In the genomic region with DNA sequence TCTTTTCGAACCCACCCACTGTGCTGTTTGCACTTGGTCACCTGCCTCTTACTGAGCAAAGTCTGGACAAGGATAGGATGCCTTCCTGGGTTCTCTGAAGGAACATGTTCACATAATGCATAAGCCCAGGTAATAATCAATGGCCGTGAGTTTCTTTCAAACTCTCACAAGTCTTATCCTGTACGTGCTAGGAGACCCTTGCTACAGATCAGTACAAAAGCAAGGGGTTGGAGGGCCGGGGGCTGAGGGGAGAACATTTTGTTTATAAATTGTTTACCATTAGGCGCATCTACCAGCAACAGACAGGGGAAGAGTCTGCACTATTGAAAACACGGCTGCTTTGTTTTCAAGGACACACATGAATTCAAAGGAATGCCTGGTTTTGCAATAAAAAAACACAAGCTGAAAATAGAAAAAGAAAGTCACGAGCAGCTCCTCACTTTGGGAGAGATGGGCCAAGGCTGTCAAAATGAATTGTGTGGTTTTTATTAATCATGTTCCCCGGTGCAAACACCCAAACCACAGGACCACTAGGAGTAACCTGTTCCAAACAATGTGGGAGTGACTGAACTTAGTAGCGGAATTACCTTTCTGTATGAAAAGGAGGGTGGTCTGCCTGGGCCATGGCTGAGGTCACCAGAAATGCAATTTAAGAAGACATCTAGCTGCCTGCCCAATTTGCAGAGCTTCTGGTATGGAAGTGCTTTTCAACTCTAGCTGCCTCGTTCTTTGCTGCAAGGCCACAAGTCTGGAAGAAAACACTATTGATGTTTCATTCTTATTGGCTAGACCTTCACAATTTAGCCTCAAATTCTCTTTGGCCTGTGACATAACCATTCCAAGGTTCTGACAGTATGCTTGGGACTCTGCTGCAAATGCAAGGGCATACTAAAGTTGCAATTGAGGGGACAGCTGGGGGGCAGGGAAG, we compare ENCODE assay signal across 16 cellular contexts.
DNase-seq lines count a peak whose midpoint lies in the region; ATAC-seq, FAIRE-seq and TF ChIP-seq lines count a peak whose summit lies in the region.
"Had no signal": no experiment of that assay in that cellular context is flagged by ENCODE, and none has a peak within 500 bp of the region (broad histone marks: within the 10 kb centered on the region; RNA-seq: fewer than 3 reads in every experiment).

No MANE protein-coding gene starts in this region.

- no peak for FAIRE-seq in urothelium cell line (lab: Jason Lieb, UNC)
- FAIRE-seq: GM18507 had no signal

- dilution Hi-C loops in IMR-90 (cut with HindIII; ENCODE audit: low sequenced_read_pairs, unreplicated experiment) (no loop called here), mammary epithelial cell (cut with HindIII; ENCODE audit: low sequenced_read_pairs) (no loop called here)

- WGBS in IMR-90 (ENCODE audit: extremely low coverage in 2 of 2, insufficient read length in 1 of 2), 2 experiments, result 25% methylated on average over 2 of the region's 10 CpGs; no CpG with 5 or more reads in 1 of the 2 experiments
- 57% methylated on average over 10 of the region's 10 CpGs for WGBS in mammary epithelial cell (ENCODE audit: low coverage, missing lambda C conversion rate)

- peak overlapping the region; percentile 40; the same call in 1 of the 2 replicates for H3K27ac ChIP-seq in IMR-90 (ENCODE audit: insufficient read depth, low read length)
- H3K27ac ChIP-seq in mammary epithelial cell (ENCODE audit: insufficient read depth, low read depth, low read length), result no peak overlapping the region
- H3K27ac ChIP-seq: cardiac muscle cell, WERI-Rb-1 had no signal

- H3K23ac ChIP-seq in IMR-90 (ENCODE audit: low read depth, low read length), result peak overlapping the region; percentile 11; the same call in 1 of the 2 replicates

- H3K18ac ChIP-seq in IMR-90 (ENCODE audit: low read depth, low read length), result peak overlapping the region; percentile 63

- no TSS peak for BruUV-seq in IMR-90 (replicated peaks; lab: Mats Ljungman, UMichigan)
- no TSS peak for BruUV-seq in mammary epithelial cell (replicated peaks; lab: Mats Ljungman, UMichigan)

- no peak overlapping the region for H3K56ac ChIP-seq in IMR-90 (ENCODE audit: extremely low read depth, insufficient read depth, low read length)

- H2AFZ ChIP-seq in IMR-90 (replicated peaks; ENCODE audit: low read length, poor library complexity) (no peak overlapping the region), mammary epithelial cell (ENCODE audit: low read depth, low read length) (no peak overlapping the region)

- no peak overlapping the region for H2AK9ac ChIP-seq in IMR-90 (replicated peaks; ENCODE audit: low read depth, low read length, poor library complexity)

- peak overlapping the region; percentile 10; the same call in 1 of the 2 replicates for H2BK20ac ChIP-seq in IMR-90 (ENCODE audit: low read depth, low read length)

- intact Hi-C loops in IMR-90 (cut with micrococcal nuclease) (loop anchor here (10.0 kb wide), 1 partner anchor 281 kb away; no protein-coding TSS in a partner anchor), mammary epithelial cell (cut with micrococcal nuclease) (loop anchor here (5.0 kb wide), 1 partner anchor 121 kb away; no protein-coding TSS in a partner anchor)

- in situ Hi-C loops in IMR-90 (cut with MboI; ENCODE audit: low sequenced_read_pairs), result no loop called here
- in situ Hi-C loops in mammary epithelial cell (cut with MboI; ENCODE audit: low sequenced_read_pairs in 2 of 2), result no loop called here

- H3K9me3 ChIP-seq in IMR-90 (ENCODE audit: control insufficient read depth, insufficient read depth, low read length) (no peaks in the 10 kb centered on the region), mammary epithelial cell (replicated peaks; ENCODE audit: insufficient read depth, low read length) (no peaks in the 10 kb centered on the region)

- H3K27me3 ChIP-seq in IMR-90 (ENCODE audit: control insufficient read depth, insufficient read depth, low read length) (no peaks in the 10 kb centered on the region), mammary epithelial cell (ENCODE audit: insufficient read depth, low read length) (no peaks in the 10 kb centered on the region)
- H3K27me3 ChIP-seq: cardiac muscle cell had no signal

- POLR2A ChIA-PET in IMR-90 (lab: Charles Lee; ENCODE audit: unreplicated experiment), result no interaction called here

- peaks cover 56 to 66% of the 10 kb centered on the region in 2 experiments for H3K79me1 ChIP-seq in IMR-90 (ENCODE audit: low read depth in 1 of 2, low read length in 2 of 2)

- no peak for TF ChIP-seq RAD21 in IMR-90 (IDR thresholded peaks at IDR 0.05; ENCODE audit: low read length)

- H2BK120ac ChIP-seq in IMR-90 (ENCODE audit: low read depth, low read length), result peak overlapping the region; percentile 53; the same call in 1 of the 2 replicates

- no peak overlapping the region for H3K9ac ChIP-seq in IMR-90 (ENCODE audit: low read depth, low read length)
- no peak overlapping the region for H3K9ac ChIP-seq in mammary epithelial cell (ENCODE audit: insufficient read depth, low read length)

- CTCF ChIA-PET in IMR-90 (lab: Yijun Ruan, JAX) (interaction anchor here (1.1 to 1.2 kb wide), 3 partner anchors 73 to 200 kb away, joined by 3 to 4 read pairs (median 3); a partner anchor contains a TSS), mammary epithelial cell (lab: Charles Lee; ENCODE audit: low non-redundant PET) (no interaction called here)

- H3K4me3 ChIP-seq in IMR-90 (ENCODE audit: insufficient read depth, low read depth, low read length) (no peak overlapping the region), mammary epithelial cell (replicated peaks in 1 of 3; ENCODE audit: insufficient read depth in 1 of 3, low read depth in 2 of 3, low read length in 3 of 3) (no peak overlapping the region)
- H3K4me3 ChIP-seq: cardiac muscle cell had no signal

- H3K4me1 ChIP-seq in IMR-90 (ENCODE audit: control insufficient read depth, insufficient read depth, low read length), result peaks cover 20% of the 10 kb centered on the region
- H3K4me1 ChIP-seq in mammary epithelial cell (ENCODE audit: insufficient read depth, low read length), result peaks cover 23% of the 10 kb centered on the region

- peak overlapping the region; percentile 35; the same call in 1 of the 2 replicates for H4K91ac ChIP-seq in IMR-90 (ENCODE audit: insufficient read depth, low read depth, low read length)

- H4K20me1 ChIP-seq in IMR-90 (ENCODE audit: insufficient read depth, low read length) (peaks cover 41% of the 10 kb centered on the region; the same call in 1 of the 2 replicates), mammary epithelial cell (ENCODE audit: insufficient read depth, low read length) (no peaks in the 10 kb centered on the region)

- ATAC-seq in IMR-90 (ENCODE audit: low read depth), result peak; percentile 65
- no peak for ATAC-seq in activated CD4-positive, CD25-positive, alpha-beta regulatory T cell treated with anti-CD3 and anti-CD28 coated beads, Interleukin-2, amount 50 U/mL, for 24 hours
- ATAC-seq: stimulated activated naive CD8-positive, alpha-beta T cell treated with anti-CD3 and anti-CD28 coated beads, Interleukin-15, Interleukin-2, amounts not matched to agents 100 U/mL and 50 U/mL, for 24 hours had no signal

- TF ChIP-seq CTCF in IMR-90 (conservative IDR thresholded peaks at IDR 0.05; ENCODE audit: low read depth, low read length) (no peak), mammary epithelial cell (conservative IDR thresholded peaks at IDR 0.05 in 1 of 2, IDR thresholded peaks at IDR 0.05 in 1 of 2; ENCODE audit: extremely low read depth in 1 of 2, insufficient read depth in 1 of 2, low read depth in 1 of 2, low read length in 2 of 2) (no peak)

- no peaks in the 10 kb centered on the region for H3K79me2 ChIP-seq in mammary epithelial cell (ENCODE audit: insufficient read depth, low read length)

- peak overlapping the region; percentile 62 for H3K4ac ChIP-seq in IMR-90 (ENCODE audit: low read depth, low read length)

- peak overlapping the region; percentile 27 for H2AK5ac ChIP-seq in IMR-90 (ENCODE audit: low read depth, low read length)

- H3K14ac ChIP-seq in IMR-90 (replicated peaks; ENCODE audit: low read depth, low read length), result peak overlapping the region; percentile 4; the same call in 1 of the 2 replicates

- TF ChIP-seq POLR2A in IMR-90 (IDR thresholded peaks at IDR 0.05; ENCODE audit: low read depth, low read length), result no peak

- no peak overlapping the region for H2BK5ac ChIP-seq in IMR-90 (ENCODE audit: low read depth, low read length, poor library complexity, severe bottlenecking)

- H3K4me2 ChIP-seq in IMR-90 (ENCODE audit: low read depth, low read length) (peak overlapping the region; percentile 82), mammary epithelial cell (ENCODE audit: insufficient read depth, low read depth, low read length) (peak overlapping the region; percentile 8)

- DNase-seq in IMR-90, result peak; percentile 63
- DNase-seq in mammary epithelial cell, result peak; percentile 75
- DNase-seq in kidney glomerular epithelial cell (lab: John Stamatoyannopoulos, UW), result peak; percentile 72
- peak; percentile 37 for DNase-seq in urothelium cell line (ENCODE audit: low spot score)
- no peak for DNase-seq in putamen (ENCODE audit: low spot score)
- DNase-seq in NCI-H1417 treated with DMSO at 0.1 percent for 48 hours (lab: John Stamatoyannopoulos, UW), result no peak
- DNase-seq: activated T-cell treated with anti-CD3 and anti-CD28 coated beads, Interleukin-2, amount 50 U/mL, for 24 hours; DND-41; NCI-H2227 treated with DMSO at 0.1 percent for 48 hours; nucleus accumbens; stimulated activated CD4-positive, alpha-beta T cell treated with anti-CD3 and anti-CD28 coated beads, Interleukin-2, amount 100 ng/mL, for 24 hours; stimulated activated naive CD8-positive, alpha-beta T cell treated with anti-CD3 and anti-CD28 coated beads, Interleukin-15, Interleukin-2, amounts not matched to agents 100 U/mL and 50 U/mL, for 24 hours; WERI-Rb-1 had no signal

- peak overlapping the region; percentile 36; the same call in 1 of the 2 replicates for H4K5ac ChIP-seq in IMR-90 (ENCODE audit: low read depth, low read length)

- H3K36me3 ChIP-seq in IMR-90 (ENCODE audit: control insufficient read depth, insufficient read depth, low read length) (no peaks in the 10 kb centered on the region), mammary epithelial cell (ENCODE audit: insufficient read depth, low read length) (no peaks in the 10 kb centered on the region)
- H3K36me3 ChIP-seq: cardiac muscle cell, WERI-Rb-1 had no signal

- peak overlapping the region; percentile 63; the same call in 2 of the 3 replicates for H2BK15ac ChIP-seq in IMR-90 (ENCODE audit: low read depth, low read length)

- peaks cover 34% of the 10 kb centered on the region for H3K9me1 ChIP-seq in IMR-90 (ENCODE audit: insufficient read depth, low read length)

- H4K8ac ChIP-seq in IMR-90 (ENCODE audit: low read depth in 2 of 2, low read length in 2 of 2), result peak overlapping the region in 1 of 2 experiments; percentile 23; a peak in 1 of 4 replicates

TF ChIP-seq in IMR-90, 13 proteins besides CTCF, POLR2A, EP300 and RAD21:
- TF ChIP-seq RCOR1 (IDR thresholded peaks at IDR 0.05; ENCODE audit: insufficient replicate concordance, low read length) (no peak), CHD1 (IDR thresholded peaks at IDR 0.05; ENCODE audit: low read depth, low read length) (no peak), BHLHE40 (IDR thresholded peaks at IDR 0.05; ENCODE audit: low read depth, low read length) (peak; percentile 87), CEBPB (IDR thresholded peaks at IDR 0.05; ENCODE audit: low read depth, low read length) (peak; percentile 86)

Comparison
In these comparisons a context has a peak if more than half of its experiments do, and no peak if none do; other contexts are left out.
1. DNase-seq: peak in IMR-90 (single experiment), mammary epithelial cell (single experiment), kidney glomerular epithelial cell (single experiment) and urothelium cell line (single experiment); none in putamen (single experiment) and NCI-H1417 treated with DMSO at 0.1 percent for 48 hours (single experiment).